In the genomic region with DNA sequence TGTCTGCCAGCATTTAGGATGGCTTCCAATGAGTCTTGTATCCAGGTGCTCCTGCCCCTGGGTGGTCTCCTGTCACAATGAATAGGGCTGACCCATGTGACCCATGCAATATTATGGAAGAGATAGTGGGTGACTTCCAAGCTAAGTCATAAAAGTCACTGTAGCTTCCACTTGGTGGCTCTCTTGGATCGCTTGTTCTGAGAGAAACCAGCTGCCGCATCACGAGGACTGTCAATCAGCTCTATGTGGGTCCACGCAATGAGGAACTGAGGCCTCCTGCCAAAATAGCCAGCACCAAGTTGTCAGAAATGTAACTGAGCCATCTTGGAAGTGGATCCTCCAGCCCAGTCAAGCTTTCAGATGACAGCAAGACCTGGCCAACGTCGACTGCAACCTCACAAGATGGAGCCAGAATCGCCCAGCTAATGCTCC, we compare ENCODE assay signal across 8 cellular contexts. TPM values are rescaled to one million over a fixed set of nuclear protein-coding genes. Genes with fewer than 3 reads are reported as not detected.
DNase-seq lines count a peak whose midpoint lies in the region; ATAC-seq and TF ChIP-seq lines count a peak whose summit lies in the region.

No MANE protein-coding gene starts in this region.

- TF ChIP-seq POLR2A in sigmoid colon (IDR thresholded peaks at IDR 0.05), result no peak

- no peak overlapping the region for H3K27ac Mint-ChIP-seq in natural killer cell treated with Interleukin-12 subunit alpha and Interleukin-12 subunit beta and Interleukin-15 and Interleukin-18, amount 100 ng/mL, for 72 hours

- no peaks in the 10 kb centered on the region for H3K9me3 Mint-ChIP-seq in natural killer cell treated with Interleukin-12 subunit alpha and Interleukin-12 subunit beta and Interleukin-15 and Interleukin-18, amount 100 ng/mL, for 72 hours

- 16 to 57% methylated on average over 7 of the region's 7 CpGs for WGBS in sigmoid colon, 2 donors

- no peaks in the 10 kb centered on the region for H3K9me3 ChIP-seq in HEK293 (ENCODE audit: control insufficient read depth, insufficient read depth, low read depth, low read length)
- no peaks in the 10 kb centered on the region for H3K9me3 ChIP-seq in sigmoid colon

- no peak overlapping the region for H3K4me3 Mint-ChIP-seq in natural killer cell treated with Interleukin-12 subunit alpha and Interleukin-12 subunit beta and Interleukin-15 and Interleukin-18, amount 100 ng/mL, for 72 hours

- H3K4me1 ChIP-seq in HEK293 (ENCODE audit: control insufficient read depth, insufficient read depth, low read length) (no peaks in the 10 kb centered on the region; the same call in 1 of the 2 replicates), sigmoid colon (no peaks in the 10 kb centered on the region)

- ATAC-seq in natural killer cell treated with Interleukin-12 subunit alpha and Interleukin-12 subunit beta and Interleukin-15 and Interleukin-18, amount 100 ng/mL, for 72 hours, result no peak
- ATAC-seq in activated CD4-positive, CD25-positive, alpha-beta regulatory T cell treated with anti-CD3 and anti-CD28 coated beads, Interleukin-2, amount 50 U/mL, for 24 hours, result no peak

- no peaks in the 10 kb centered on the region for H3K27me3 ChIP-seq in sigmoid colon

- H3K36me3 ChIP-seq in HEK293 (ENCODE audit: control insufficient read depth in 2 of 2, insufficient read depth in 1 of 2, low read length in 2 of 2) (peaks cover 0 to 17% of the 10 kb centered on the region in 2 experiments; a peak in 1 of 3 replicates), sigmoid colon (peaks cover 11 to 36% (median 20%) of the 10 kb centered on the region in 4 donors)

- CTCF ChIA-PET in HEK293 (lab: Yijun Ruan, JAX), result interaction anchor here (0.6 to 6.3 kb wide), 10 partner anchors 10 to 448 kb away, joined by 3 to 53 read pairs (median 4); partner anchors contain the start of gene SYS1

- DNase-seq in AML-193 (lab: John Stamatoyannopoulos, UW) (peak; percentile 86 to 87), SHP77 (lab: John Stamatoyannopoulos, UW) (peak; percentile 31 to 36), fibroblast of villous mesenchyme (ENCODE audit: low read depth) (peak; percentile 32), sigmoid colon (peak; percentile 79), NCI-H187 treated with DMSO at 0.1 percent for 48 hours (lab: John Stamatoyannopoulos, UW) (no peak)
- DNase-seq in natural killer cell treated with Interleukin-12 subunit alpha and Interleukin-12 subunit beta and Interleukin-15 and Interleukin-18, amount 100 ng/mL, for 72 hours (ENCODE audit: low spot score), result no peak

- TF ChIP-seq CTCF in HEK293 (tag by site-specific recombination; IDR thresholded peaks at IDR 0.05) (peak; percentile 35; the same call in 1 of the 2 replicates), fibroblast of villous mesenchyme (IDR thresholded peaks at IDR 0.05; ENCODE audit: insufficient read depth, low read depth, low read length) (peak; percentile 9), sigmoid colon (IDR thresholded peaks at IDR 0.05) (no peak)

- peaks cover 0 to 4% of the 10 kb centered on the region in 2 donors for H3K27me3 Mint-ChIP-seq in natural killer cell treated with Interleukin-12 subunit alpha and Interleukin-12 subunit beta and Interleukin-15 and Interleukin-18, amount 100 ng/mL, for 72 hours

- peaks cover 15 to 22% of the 10 kb centered on the region in 2 donors for H3K4me1 Mint-ChIP-seq in natural killer cell treated with Interleukin-12 subunit alpha and Interleukin-12 subunit beta and Interleukin-15 and Interleukin-18, amount 100 ng/mL, for 72 hours (ENCODE audit: low read depth in 2 of 2)

- POLR2A ChIA-PET in HEK293 (lab: Yijun Ruan, JAX), result interaction anchor here (0.7 to 1.4 kb wide), 5 partner anchors 25 to 114 kb away, joined by 3 to 7 read pairs (median 3); no protein-coding TSS in a partner anchor

- no peak for TF ChIP-seq EP300 in sigmoid colon (IDR thresholded peaks at IDR 0.05)

- intact Hi-C loops in sigmoid colon (cut with DNase I), result loop anchor here (5.0 kb wide), 1 partner anchor 39 kb away; the partner anchor contains the start of gene SYS1

- H3K27ac ChIP-seq in HEK293 (ENCODE audit: extremely low read depth, low read depth, low read length), result no peak overlapping the region
- H3K27ac ChIP-seq in sigmoid colon, result peak overlapping the region in 2 of 4 donors; percentile 49 to 59

- H3K36me3 Mint-ChIP-seq in natural killer cell treated with Interleukin-12 subunit alpha and Interleukin-12 subunit beta and Interleukin-15 and Interleukin-18, amount 100 ng/mL, for 72 hours, result no peaks in the 10 kb centered on the region

- no peak overlapping the region for H3K4me3 ChIP-seq in HEK293 (ENCODE audit: low read depth, low read length)
- H3K4me3 ChIP-seq in fibroblast of villous mesenchyme (ENCODE audit: low read depth, low read length), result no peak overlapping the region
- no peak overlapping the region for H3K4me3 ChIP-seq in sigmoid colon

TF ChIP-seq in HEK293, 187 proteins besides CTCF, POLR2A, EP300 and RAD21:
- TF ChIP-seq GLI2 (tag by site-specific recombination; IDR thresholded peaks at IDR 0.05; ENCODE audit: borderline replicate concordance, low read depth) (no peak), ZNF654 (tag by site-specific recombination; IDR thresholded peaks at IDR 0.05; ENCODE audit: low read depth) (peak; percentile 59), ZIC2 (tag by site-specific recombination; IDR thresholded peaks at IDR 0.05) (no peak), ZNF692 (tag by site-specific recombination; IDR thresholded peaks at IDR 0.05) (0 out of 2 replicates have a peak, but pooled peaks have one; percentile 40), ZNF561 (tag by site-specific recombination; IDR thresholded peaks at IDR 0.05; ENCODE audit: borderline replicate concordance) (0 out of 2 replicates have a peak, but pooled peaks have one; percentile 46), KLF16 (tag by site-specific recombination; IDR thresholded peaks at IDR 0.05) (no peak)
- TF ChIP-seq, protein P1, sequence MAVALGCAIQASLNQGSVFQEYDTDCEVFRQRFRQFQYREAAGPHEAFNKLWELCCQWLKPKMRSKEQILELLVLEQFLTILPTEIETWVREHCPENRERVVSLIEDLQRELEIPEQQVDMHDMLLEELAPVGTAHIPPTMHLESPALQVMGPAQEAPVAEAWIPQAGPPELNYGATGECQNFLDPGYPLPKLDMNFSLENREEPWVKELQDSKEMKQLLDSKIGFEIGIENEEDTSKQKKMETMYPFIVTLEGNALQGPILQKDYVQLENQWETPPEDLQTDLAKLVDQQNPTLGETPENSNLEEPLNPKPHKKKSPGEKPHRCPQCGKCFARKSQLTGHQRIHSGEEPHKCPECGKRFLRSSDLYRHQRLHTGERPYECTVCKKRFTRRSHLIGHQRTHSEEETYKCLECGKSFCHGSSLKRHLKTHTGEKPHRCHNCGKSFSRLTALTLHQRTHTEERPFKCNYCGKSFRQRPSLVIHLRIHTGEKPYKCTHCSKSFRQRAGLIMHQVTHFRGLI (tag by site-specific recombination; IDR thresholded peaks at IDR 0.05), result no peak
TF ChIP-seq in HEK293: peak in this region for 3.

RNA-seq across cellular contexts. Expression of gene MATN4, which starts 14.9 kb away (rescaled TPM):
- not detected in 2 replicates for total RNA-seq in fibroblast of villous mesenchyme
- total RNA-seq in sigmoid colon, result not detected
- polyA plus RNA-seq in sigmoid colon, result under 1 TPM in 1 of 3 donors, not detected in 2; 0.17 TPM
- total RNA-seq in natural killer cell treated with Interleukin-12 subunit alpha and Interleukin-12 subunit beta and Interleukin-15 and Interleukin-18, amount 100 ng/mL, for 72 hours, result 1 to 10 TPM in 1 of 2 donors, under 1 TPM in 1; 0.31 to 1.4 TPM

RNA-seq across cellular contexts. Expression of gene RBPJL, which starts 16.3 kb away (rescaled TPM):
- not detected in 2 replicates for total RNA-seq in fibroblast of villous mesenchyme
- total RNA-seq in sigmoid colon, result not detected
- polyA plus RNA-seq in sigmoid colon, result 1 to 10 TPM in 1 of 3 donors, not detected in 2; 1.8 TPM
- not detected for total RNA-seq in natural killer cell treated with Interleukin-12 subunit alpha and Interleukin-12 subunit beta and Interleukin-15 and Interleukin-18, amount 100 ng/mL, for 72 hours

RNA-seq across cellular contexts. Expression of gene SDC4, which starts 25.3 kb away (rescaled TPM):
- 129 and 178 TPM in 2 replicates for total RNA-seq in fibroblast of villous mesenchyme
- total RNA-seq in sigmoid colon, result 100 to 1,000 TPM in 1 of 4 donors, 10 to 100 TPM in 3; 79.9 to 149 (median 88.5) TPM
- polyA plus RNA-seq in sigmoid colon, result 10 to 100 TPM; 22.2 to 63.9 (median 23.6) TPM
- total RNA-seq in natural killer cell treated with Interleukin-12 subunit alpha and Interleukin-12 subunit beta and Interleukin-15 and Interleukin-18, amount 100 ng/mL, for 72 hours, result 10 to 100 TPM; 23.3 to 43.5 TPM

RNA-seq across cellular contexts. Expression of gene SYS1, which starts 40.0 kb away (rescaled TPM):
- 19.0 and 25.9 TPM in 2 replicates for total RNA-seq in fibroblast of villous mesenchyme
- total RNA-seq in sigmoid colon, result 10 to 100 TPM; 44.2 to 58.7 (median 52.2) TPM
- 10 to 100 TPM; 14.4 to 35.6 (median 17.1) TPM for polyA plus RNA-seq in sigmoid colon
- 10 to 100 TPM; 23.3 to 31.4 TPM for total RNA-seq in natural killer cell treated with Interleukin-12 subunit alpha and Interleukin-12 subunit beta and Interleukin-15 and Interleukin-18, amount 100 ng/mL, for 72 hours

RNA-seq across cellular contexts. Expression of gene TP53TG5, which starts 55.2 kb away (rescaled TPM):
- not detected in 2 replicates for total RNA-seq in fibroblast of villous mesenchyme
- total RNA-seq in sigmoid colon, result under 1 TPM in 1 of 4 donors, not detected in 3; 0.36 TPM
- polyA plus RNA-seq in sigmoid colon, result under 1 TPM in 1 of 3 donors, not detected in 2; 0.03 TPM
- total RNA-seq in natural killer cell treated with Interleukin-12 subunit alpha and Interleukin-12 subunit beta and Interleukin-15 and Interleukin-18, amount 100 ng/mL, for 72 hours, result not detected

Comparison
In these comparisons a context has a peak if more than half of its experiments do, and no peak if none do; other contexts are left out.
1. DNase-seq: peak in AML-193 (2 of 2), SHP77 (2 of 2), fibroblast of villous mesenchyme (single experiment) and sigmoid colon (single experiment); none in natural killer cell treated with Interleukin-12 subunit alpha and Interleukin-12 subunit beta and Interleukin-15 and Interleukin-18, amount 100 ng/mL, for 72 hours (single experiment) and NCI-H187 treated with DMSO at 0.1 percent for 48 hours (single experiment).
2. CTCF ChIP-seq: peak in HEK293 (single experiment) and fibroblast of villous mesenchyme (single experiment); none in sigmoid colon (0 of 4).